8 cellular contexts compared by ENCODE assay signal in genomic region chr21:44800971-44801467, GRCh38. TPM values are rescaled to one million over a fixed set of nuclear protein-coding genes. Genes with fewer than 3 reads are reported as not detected.
A peak's percentile ranks its signal among the peaks of the same experiment; 100 is the strongest.
DNase-seq lines count a peak whose midpoint lies in the region; TF ChIP-seq lines count a peak whose summit lies in the region.

No MANE protein-coding gene starts in this region.

- DNase-seq in DMS79 treated with DMSO at 0.1 percent for 48 hours (lab: John Stamatoyannopoulos, UW) (peak; percentile 9), DMS79 (lab: John Stamatoyannopoulos, UW) (no peak), GM20000 (ENCODE audit: low spot score) (peak; percentile 83), NCI-H526 (lab: John Stamatoyannopoulos, UW) (peak; percentile 43 to 47), left kidney (ENCODE audit: low read depth, low spot score) (peak; percentile 66)
- no peak for DNase-seq in stimulated activated naive CD4-positive, alpha-beta T cell treated with Interleukin-2 at 50 U/mL for 16 hours (lab: John Stamatoyannopoulos, UW)

- H3K27me3 ChIP-seq in thymus (ENCODE audit: control insufficient read depth, insufficient read depth), result no peaks in the 10 kb centered on the region

- H3K4me1 ChIP-seq in thymus (ENCODE audit: control insufficient read depth, insufficient read depth, low read length), result peaks cover 22% of the 10 kb centered on the region

- peaks cover 58% of the 10 kb centered on the region for H3K4me1 Mint-ChIP-seq in brain

- H3K36me3 ChIP-seq in thymus (ENCODE audit: control insufficient read depth, insufficient read depth), result peaks cover 18% of the 10 kb centered on the region

- no peak overlapping the region for H3K27ac ChIP-seq in thymus (ENCODE audit: low read depth)

- no peaks in the 10 kb centered on the region for H3K9me3 Mint-ChIP-seq in brain

- TF ChIP-seq CTCF in GM20000 (IDR thresholded peaks at IDR 0.05; ENCODE audit: extremely low read depth, missing control alignments), result peak; percentile 23
- peak in 1 of 2 experiments; percentile 57 for TF ChIP-seq CTCF in brain (conservative IDR thresholded peaks at IDR 0.05)

- peak overlapping the region; percentile 86 to 97 (median 95) for H3K27ac Mint-ChIP-seq in brain

- H3K4me3 Mint-ChIP-seq in brain, result peak overlapping the region; percentile 96 to 100 (median 97)

- 11% methylated on average over 17 of the region's 17 CpGs for WGBS in thymus

- peak overlapping the region; percentile 89 for H3K4me3 ChIP-seq in thymus (ENCODE audit: low read length)

- peaks cover 8% of the 10 kb centered on the region for H3K27me3 Mint-ChIP-seq in brain

- peaks cover 57% of the 10 kb centered on the region for H3K36me3 Mint-ChIP-seq in brain

- H3K9me3 ChIP-seq in thymus (ENCODE audit: control insufficient read depth), result no peaks in the 10 kb centered on the region

RNA-seq across cellular contexts. Expression of gene UBE2G2, which starts 0.6 kb away (rescaled TPM):
- polyA plus RNA-seq in brain (ENCODE audit: insufficient read depth, low read depth, low replicate concordance) (49.1 TPM), thymus (67.6 TPM)

RNA-seq across cellular contexts. Expression of gene SUMO3, which starts 16.8 kb away (rescaled TPM):
- polyA plus RNA-seq in brain (ENCODE audit: insufficient read depth, low read depth, low replicate concordance) (149 TPM), thymus (49.6 TPM)

Comparison
In these comparisons a context has a peak if more than half of its experiments do, and no peak if none do; other contexts are left out.
1. DNase-seq: peak in DMS79 treated with DMSO at 0.1 percent for 48 hours (single experiment), GM20000 (single experiment), NCI-H526 (2 of 2) and left kidney (single experiment); none in DMS79 (single experiment) and stimulated activated naive CD4-positive, alpha-beta T cell treated with Interleukin-2 at 50 U/mL for 16 hours (single experiment).